Comparison of ENCODE assay signal across 18 cellular contexts in genomic region chr9:93808115-93809029, GRCh38.
"Had no signal": no experiment of that assay in that cellular context is flagged by ENCODE, and none has a peak within 500 bp of the region (broad histone marks: within the 10 kb centered on the region; RNA-seq: fewer than 3 reads in every experiment).

No MANE protein-coding gene starts in this region.

- H3K4me3 Mint-ChIP-seq: activated CD4-positive, alpha-beta memory T cell treated with anti-CD3 and anti-CD28 coated beads for 36 hours; activated T-cell treated with anti-CD3 and anti-CD28 coated beads, Interleukin-2, amount 50 U/mL, for 72 hours; dendritic cell treated with granulocyte-macrophage colony-stimulating factor and Interleukin-4, amounts not matched to agents 40 ng/mL and 50 ng/mL, for 4 days; effector memory CD8-positive, alpha-beta T cell; mesothelial cell of epicardium; neural crest cell; T-cell had no signal

- H3K4me3 ChIP-seq: gastrocnemius medialis, heart right ventricle, lower lobe of right lung, uterus had no signal

- H3K36me3 ChIP-seq: gastrocnemius medialis, heart right ventricle, lower lobe of right lung, uterus had no signal

- H3K27ac Mint-ChIP-seq: activated CD4-positive, alpha-beta memory T cell treated with anti-CD3 and anti-CD28 coated beads for 36 hours; activated T-cell treated with anti-CD3 and anti-CD28 coated beads, Interleukin-2, amount 50 U/mL, for 72 hours; dendritic cell treated with granulocyte-macrophage colony-stimulating factor and Interleukin-4, amounts not matched to agents 40 ng/mL and 50 ng/mL, for 4 days; effector memory CD8-positive, alpha-beta T cell; T-cell had no signal

- H3K27ac ChIP-seq: epithelial cell of prostate, gastrocnemius medialis, heart right ventricle, lower lobe of right lung, uterus had no signal

- H3K4me1 ChIP-seq: gastrocnemius medialis, heart right ventricle, lower lobe of right lung, uterus had no signal

- H3K36me3 Mint-ChIP-seq: activated CD4-positive, alpha-beta memory T cell treated with anti-CD3 and anti-CD28 coated beads for 36 hours; mesothelial cell of epicardium; T-cell had no signal

- DNase-seq: activated CD4-positive, alpha-beta memory T cell treated with anti-CD3 and anti-CD28 coated beads for 36 hours; activated naive CD4-positive, alpha-beta T cell; activated T-cell treated with anti-CD3 and anti-CD28 coated beads, Interleukin-2, amount 50 U/mL, for 72 hours; effector memory CD8-positive, alpha-beta T cell; gastrocnemius medialis; heart right ventricle; left cardiac atrium; lower lobe of right lung; stimulated activated CD4-positive, alpha-beta T cell treated with anti-CD3 and anti-CD28 coated beads, Interleukin-12 subunit alpha, Interleukin-12 subunit beta, amount 100 ng/mL, for 4 hours; stimulated activated CD4-positive, alpha-beta T cell treated with anti-CD3 and anti-CD28 coated beads, Interleukin-2, amount 100 ng/mL, for 24 hours; T-cell; T-helper 9 cell; uterus had no signal

- H3K9me3 Mint-ChIP-seq: dendritic cell treated with granulocyte-macrophage colony-stimulating factor and Interleukin-4, amounts not matched to agents 40 ng/mL and 50 ng/mL, for 4 days; neural crest cell had no signal

- H3K27me3 ChIP-seq: uterus had no signal

- ATAC-seq: activated CD4-positive, CD25-positive, alpha-beta regulatory T cell treated with anti-CD3 and anti-CD28 coated beads, Interleukin-2, amount 50 U/mL, for 24 hours; activated T-cell treated with anti-CD3 and anti-CD28 coated beads, Interleukin-2, amount 50 U/mL, for 72 hours; effector memory CD8-positive, alpha-beta T cell; gastrocnemius medialis; heart right ventricle; left cardiac atrium; lower lobe of right lung; T-cell had no signal

- H3K4me1 Mint-ChIP-seq: neural crest cell, T-cell had no signal

- H3K9me3 ChIP-seq: gastrocnemius medialis, lower lobe of right lung, uterus had no signal
